ENCODE assay signal across 12 cellular contexts in genomic region chr3:182092662-182093262, GRCh38.
DNase-seq lines count a peak whose midpoint lies in the region; ATAC-seq and TF ChIP-seq lines count a peak whose summit lies in the region.
"Had no signal": no experiment of that assay in that cellular context is flagged by ENCODE, and none has a peak within 500 bp of the region (broad histone marks: within the 10 kb centered on the region; RNA-seq: fewer than 3 reads in every experiment).

No MANE protein-coding gene starts in this region.

- no peaks in the 10 kb centered on the region for H3K27me3 ChIP-seq in H9 (ENCODE audit: insufficient read depth, low read length)
- H3K27me3 ChIP-seq: gastroesophageal sphincter, upper lobe of left lung had no signal

- H3K23me2 ChIP-seq in H9 (ENCODE audit: insufficient read length, low read depth, low read length, poor library complexity, severe bottlenecking) = no peaks in the 10 kb centered on the region

- H3K9me3 Mint-ChIP-seq in H9 = peaks cover 0 to 3% of the 10 kb centered on the region in 2 experiments; a peak in 4 of 5 replicates

- no peak overlapping the region for H3T11ph ChIP-seq in H9 (ENCODE audit: low read length)

- no peaks in the 10 kb centered on the region for H3K27me3 Mint-ChIP-seq in H9 (ENCODE audit: low read depth)
- H3K27me3 Mint-ChIP-seq: activated naive CD8-positive, alpha-beta T cell treated with anti-CD3 and anti-CD28 coated beads, Interleukin-2, amount 50 U/mL, for 24 hours had no signal

- H4K5ac ChIP-seq in H9 (ENCODE audit: insufficient read length, low read depth, low read length) = no peak overlapping the region

- H2BK20ac ChIP-seq in H9 (ENCODE audit: low read depth, low read length, poor library complexity, severe bottlenecking) = no peak overlapping the region

- H3K9ac ChIP-seq in H9 (ENCODE audit: extremely low read depth, insufficient read length, low read length) = no peak overlapping the region

- no peak overlapping the region for H2BK12ac ChIP-seq in H9 (ENCODE audit: insufficient read length, low read depth, low read length)

- H3K14ac ChIP-seq in H9 (ENCODE audit: insufficient read depth, low read length) = no peak overlapping the region

- no peak overlapping the region for H2AFZ ChIP-seq in H9 (ENCODE audit: low read length)

- WGBS in H9 (ENCODE audit: extremely low coverage, insufficient read length, low lambda C conversion rate) = no CpG with 5 or more reads among the region's 6 CpGs

- no peaks in the 10 kb centered on the region for H3K79me2 ChIP-seq in H9 (ENCODE audit: insufficient read depth, low read length)

- in situ Hi-C loops in GM13977 (cut with MboI; ENCODE audit: low pct_unique_long_range_greater_than_20kb, low sequenced_read_pairs, unreplicated experiment) = no loop called here

- no peaks in the 10 kb centered on the region for H3K9me3 ChIP-seq in H9 (ENCODE audit: control insufficient read depth, low read depth, low read length)
- H3K9me3 ChIP-seq: gastroesophageal sphincter, upper lobe of left lung had no signal

- no peak overlapping the region for H4K91ac ChIP-seq in H9 (ENCODE audit: insufficient read length, low read depth, low read length)

- H3K27ac ChIP-seq in H9 (ENCODE audit: insufficient read length, low read depth, low read length) = no peak overlapping the region
- H3K27ac ChIP-seq: gastroesophageal sphincter, upper lobe of left lung had no signal

- H2BK120ac ChIP-seq in H9 (ENCODE audit: low read depth, low read length, poor library complexity, severe bottlenecking) = no peak overlapping the region

- no peak overlapping the region for H3K56ac ChIP-seq in H9 (ENCODE audit: insufficient read length, low read depth, low read length)

- no peaks in the 10 kb centered on the region for H3K79me1 ChIP-seq in H9 (ENCODE audit: insufficient read depth, low read depth, low read length, poor library complexity, severe bottlenecking)

- 0 out of 5 replicates have a peak overlapping the region, but pooled peaks of 1 of the 2 experiments have one; percentile 38 for H3K4me3 Mint-ChIP-seq in H9
- H3K4me3 Mint-ChIP-seq: activated naive CD8-positive, alpha-beta T cell treated with anti-CD3 and anti-CD28 coated beads, Interleukin-2, amount 50 U/mL, for 24 hours had no signal

- H3K18ac ChIP-seq in H9 (ENCODE audit: insufficient read length, low read depth, low read length) = no peak overlapping the region

- H3K4me2 ChIP-seq in H9 (ENCODE audit: insufficient read depth, insufficient read length, low read length) = peak overlapping the region; percentile 1

- TF ChIP-seq CTCF in H9 (conservative IDR thresholded peaks at IDR 0.05) = no peak
- no peak for TF ChIP-seq CTCF in GM13977 (IDR thresholded peaks at IDR 0.05; ENCODE audit: extremely low read depth, insufficient read depth, missing control alignments)

- H4K20me1 ChIP-seq in H9 (ENCODE audit: control insufficient read depth, insufficient read depth, insufficient read length) = no peaks in the 10 kb centered on the region

- no peak overlapping the region for H2BK15ac ChIP-seq in H9 (ENCODE audit: low read depth, low read length)

- no peak overlapping the region for H3K23ac ChIP-seq in H9 (ENCODE audit: insufficient read length, low read depth, low read length)

- no peaks in the 10 kb centered on the region; the same call in 1 of the 2 replicates for H3K4me1 ChIP-seq in H9 (ENCODE audit: insufficient read depth, low read length)
- H3K4me1 ChIP-seq: gastroesophageal sphincter, upper lobe of left lung had no signal

- peaks cover 10 to 12% of the 10 kb centered on the region in 2 experiments for H3K4me1 Mint-ChIP-seq in H9
- H3K4me1 Mint-ChIP-seq: activated naive CD8-positive, alpha-beta T cell treated with anti-CD3 and anti-CD28 coated beads, Interleukin-2, amount 50 U/mL, for 24 hours had no signal

- peak overlapping the region in 2 of 3 experiments; percentile 68 to 70; a peak in 3 of 7 replicates for H3K27ac Mint-ChIP-seq in H9
- H3K27ac Mint-ChIP-seq: activated naive CD8-positive, alpha-beta T cell treated with anti-CD3 and anti-CD28 coated beads, Interleukin-2, amount 50 U/mL, for 24 hours had no signal

- H2AK5ac ChIP-seq in H9 (ENCODE audit: insufficient read length, low read length) = no peak overlapping the region

- H3K4ac ChIP-seq in H9 (ENCODE audit: low read depth, low read length) = no peak overlapping the region

- ATAC-seq in HG02970 (IDR thresholded peaks at IDR 0.05; ENCODE audit: low FRiP score, unreplicated experiment) = no peak
- ATAC-seq: activated naive CD8-positive, alpha-beta T cell treated with anti-CD3 and anti-CD28 coated beads, Interleukin-2, amount 50 U/mL, for 24 hours; gastroesophageal sphincter; SK-N-SH treated with all-trans-retinoic acid at 6 μM for 48 hours had no signal

- no peaks in the 10 kb centered on the region for H3K36me3 Mint-ChIP-seq in H9 (ENCODE audit: insufficient read depth in 1 of 3, low read depth in 3 of 3)

- peak; percentile 91 for DNase-seq in DMS 273 treated with DMSO at 0.1 percent for 48 hours (lab: John Stamatoyannopoulos, UW)
- DNase-seq in H9 = peak; percentile 32
- peak; percentile 49 for DNase-seq in NCI-H2196 treated with DMSO at 0.1 percent for 48 hours (lab: John Stamatoyannopoulos, UW; ENCODE audit: unreplicated experiment)
- DNase-seq in hypothalamus (lab: John Stamatoyannopoulos, UW) = peak in 43 of 51 donors; percentile 1 to 86 (median 32)
- DNase-seq in GM13977 (ENCODE audit: low spot score) = no peak
- no peak for DNase-seq in mesenteric fat pad (ENCODE audit: low spot score)
- no peak for DNase-seq in hepatic stellate cell (ENCODE audit: low spot score)
- DNase-seq: activated naive CD8-positive, alpha-beta T cell treated with anti-CD3 and anti-CD28 coated beads, Interleukin-2, amount 50 U/mL, for 24 hours; upper lobe of left lung had no signal

- no peak overlapping the region for H2BK5ac ChIP-seq in H9 (ENCODE audit: insufficient read length, low read length)

- H4K8ac ChIP-seq in H9 (replicated peaks; ENCODE audit: insufficient read length, low read depth, low read length) = no peak overlapping the region

Comparison
In these comparisons a context has a peak if more than half of its experiments do, and no peak if none do; other contexts are left out.
1. DNase-seq: peak in DMS 273 treated with DMSO at 0.1 percent for 48 hours (single experiment), H9 (single experiment), NCI-H2196 treated with DMSO at 0.1 percent for 48 hours (single experiment) and hypothalamus (43 of 51); none in GM13977 (single experiment), mesenteric fat pad (single experiment) and hepatic stellate cell (single experiment).